ENCODE assay signal across 8 cellular contexts in the genomic region with DNA sequence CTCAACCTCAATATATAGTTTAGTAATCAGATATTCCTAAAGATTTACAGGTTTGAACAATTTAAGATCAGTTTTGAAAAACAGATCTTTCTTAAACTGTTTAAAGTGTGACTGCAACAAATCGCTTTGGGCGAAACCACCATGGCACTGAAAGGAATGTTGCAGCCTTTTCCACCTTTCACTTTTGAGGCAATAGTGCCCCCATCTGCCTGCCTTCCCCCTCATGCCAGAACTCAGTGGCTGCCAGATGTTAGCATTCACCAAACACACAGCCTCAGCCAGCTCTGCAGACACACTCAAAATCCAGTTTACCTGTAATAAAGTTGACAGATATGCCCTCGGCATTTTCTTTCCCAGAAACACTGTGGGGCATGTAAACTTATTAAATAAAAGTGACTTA. TPM values are rescaled to one million over a fixed set of nuclear protein-coding genes. Genes with fewer than 3 reads are reported as not detected.
DNase-seq lines count a peak whose midpoint lies in the region; ATAC-seq and TF ChIP-seq lines count a peak whose summit lies in the region.

No MANE protein-coding gene starts in this region.

- H3K36me3 ChIP-seq in fibroblast of lung (ENCODE audit: control insufficient read depth, insufficient read depth, low read length) (no peaks in the 10 kb centered on the region), gastrocnemius medialis (no peaks in the 10 kb centered on the region)

- peak; percentile 48 to 68 for TF ChIP-seq CTCF in fibroblast of lung (conservative IDR thresholded peaks at IDR 0.05 in 1 of 2, IDR thresholded peaks at IDR 0.05 in 1 of 2; ENCODE audit: low read depth in 1 of 2, low read length in 2 of 2)
- peak in 4 of 5 experiments; percentile 19 to 53 (median 41) for TF ChIP-seq CTCF in gastrocnemius medialis (IDR thresholded peaks at IDR 0.05 in 4 of 5, conservative IDR thresholded peaks at IDR 0.05 in 1 of 5)

- no peak overlapping the region for H3K9ac ChIP-seq in fibroblast of lung (ENCODE audit: insufficient read depth, low read length)

- H3K9me3 ChIP-seq in fibroblast of lung (ENCODE audit: control insufficient read depth, insufficient read depth, low read depth, low read length) (no peaks in the 10 kb centered on the region), gastrocnemius medialis (no peaks in the 10 kb centered on the region)

- in situ Hi-C loops in gastrocnemius medialis (cut with MboI; ENCODE audit: low sequenced_read_pairs in 4 of 4) = loop anchor here in 2 of 4 donors (25.0 kb wide), 1 partner anchor 618 kb away; the partner anchor contains the start of gene SYNM (in 2 of the 2)

- intact Hi-C loops in gastrocnemius medialis (cut with DNase I; ENCODE audit: low total_unique reads) = loop anchor here (5.0 to 10.0 kb wide), 2 partner anchors 163 to 605 kb away; partner anchors contain the start of gene MEF2A

- no peaks in the 10 kb centered on the region for H3K27me3 ChIP-seq in fibroblast of lung (ENCODE audit: control insufficient read depth, insufficient read depth, low read length)
- H3K27me3 ChIP-seq in gastrocnemius medialis = no peaks in the 10 kb centered on the region

- TF ChIP-seq POLR2A in gastrocnemius medialis (IDR thresholded peaks at IDR 0.05) = no peak

- ATAC-seq in gastrocnemius medialis = no peak
- ATAC-seq in GM19023 (IDR thresholded peaks at IDR 0.05; ENCODE audit: unreplicated experiment) = no peak

- H3K27ac ChIP-seq in fibroblast of lung (ENCODE audit: insufficient read depth, low read length) (no peak overlapping the region), gastrocnemius medialis (peak overlapping the region in 1 of 4 donors; percentile 69)

- H4K20me1 ChIP-seq in fibroblast of lung (ENCODE audit: control insufficient read depth, extremely low read depth, insufficient read depth, low read length) = no peaks in the 10 kb centered on the region

- DNase-seq in activated CD4-positive, alpha-beta T cell treated with anti-CD3 and anti-CD28 coated beads, Interleukin-2, amount 50 U/mL, for 4 hours = peak; percentile 12 to 14
- DNase-seq in activated CD4-positive, alpha-beta T cell treated with anti-CD3 and anti-CD28 coated beads, Interleukin-2, amount 50 U/mL, for 1 hour = no peak
- DNase-seq in NCI-H69 (lab: John Stamatoyannopoulos, UW) = peak; percentile 45
- peak; percentile 41 to 80 for DNase-seq in fibroblast of lung (ENCODE audit: low read depth in 2 of 2)
- no peak for DNase-seq in gastrocnemius medialis
- no peak for DNase-seq in GF-D8 (lab: John Stamatoyannopoulos, UW)
- DNase-seq in SKM-1 (lab: John Stamatoyannopoulos, UW; ENCODE audit: unreplicated experiment) = no peak

- H3K79me2 ChIP-seq in fibroblast of lung (ENCODE audit: control insufficient read depth, insufficient read depth, low read length) = no peaks in the 10 kb centered on the region

- H3K4me2 ChIP-seq in fibroblast of lung (ENCODE audit: extremely low read depth, insufficient read depth, low read length) = peak overlapping the region; percentile 45

- no peak overlapping the region for H2AFZ ChIP-seq in fibroblast of lung (ENCODE audit: low read length)

- H3K4me3 ChIP-seq in fibroblast of lung (replicated peaks in 1 of 4; ENCODE audit: control extremely low read depth in 1 of 4, insufficient read depth in 1 of 4, low read depth in 3 of 4, low read length in 4 of 4) (peak overlapping the region in 1 of 4 experiments; percentile 19), gastrocnemius medialis (no peak overlapping the region)

- H3K4me1 ChIP-seq in fibroblast of lung (ENCODE audit: control insufficient read depth, extremely low read depth, insufficient read depth, low read length) (no peaks in the 10 kb centered on the region), gastrocnemius medialis (peaks cover 38 to 46% of the 10 kb centered on the region in 2 donors)

RNA-seq across cellular contexts. Expression of gene LYSMD4, which starts 3.3 kb away (rescaled TPM):
- total RNA-seq in fibroblast of lung (7.4 and 12.6 TPM in 2 replicates), gastrocnemius medialis (10 to 100 TPM in 2 of 4 donors, 1 to 10 TPM in 2; 5.1 to 15.8 (median 11.9) TPM)
- 3.6 and 7.0 TPM in 2 replicates for polyA plus RNA-seq in fibroblast of lung
- polyA plus RNA-seq in fibroblast of lung (2012) = 5.3 and 7.3 TPM in 2 replicates
- 0.67 and 6.0 TPM in 2 replicates for polyA minus RNA-seq in fibroblast of lung (ENCODE audit: low replicate concordance)

Comparison
In these comparisons a context has a peak if more than half of its experiments do, and no peak if none do; other contexts are left out.
1. DNase-seq: peak in activated CD4-positive, alpha-beta T cell treated with anti-CD3 and anti-CD28 coated beads, Interleukin-2, amount 50 U/mL, for 4 hours (2 of 2), NCI-H69 (single experiment) and fibroblast of lung (2 of 2); none in activated CD4-positive, alpha-beta T cell treated with anti-CD3 and anti-CD28 coated beads, Interleukin-2, amount 50 U/mL, for 1 hour (single experiment), gastrocnemius medialis (0 of 2), GF-D8 (single experiment) and SKM-1 (single experiment).